ENCODE assay signal across 13 cellular contexts in genomic region chr2:238262496-238263122, GRCh38. TPM values are rescaled to one million over a fixed set of nuclear protein-coding genes. Genes with fewer than 3 reads are reported as not detected.
A peak's percentile ranks its signal among the peaks of the same experiment; 100 is the strongest.
DNase-seq lines count a peak whose midpoint lies in the region; ATAC-seq and TF ChIP-seq lines count a peak whose summit lies in the region.
"Had no signal": no experiment of that assay in that cellular context is flagged by ENCODE, and none has a peak within 500 bp of the region (broad histone marks: within the 10 kb centered on the region; RNA-seq: fewer than 3 reads in every experiment).

No MANE protein-coding gene starts in this region.

- H3K4me3 Mint-ChIP-seq in MCF 10A (ENCODE audit: unreplicated experiment): no peak overlapping the region
- H3K4me3 Mint-ChIP-seq: activated naive CD8-positive, alpha-beta T cell treated with anti-CD3 and anti-CD28 coated beads for 36 hours; stimulated activated naive CD8-positive, alpha-beta T cell treated with anti-CD3 and anti-CD28 coated beads, Interleukin-15, amount 100 ng/mL, for 72 hours; T-helper 2 cell treated with Interferon-gamma antibody and Interleukin-4, amounts not matched to agents 5 μg/mL and 100 μg/mL, for 36 hours had no signal

- peaks cover 8% of the 10 kb centered on the region for H3K36me3 ChIP-seq in breast epithelium
- peaks cover 75% of the 10 kb centered on the region for H3K36me3 ChIP-seq in right atrium auricular region
- peaks cover 28 to 69% (median 33%) of the 10 kb centered on the region in 4 donors for H3K36me3 ChIP-seq in sigmoid colon
- H3K36me3 ChIP-seq in uterus: no peaks in the 10 kb centered on the region

- intact Hi-C loops in breast epithelium (cut with DNase I; ENCODE audit: low total_unique reads): loop anchor here (5.0 kb wide), 1 partner anchor 60 kb away; the partner anchor contains the start of gene TRAF3IP1
- intact Hi-C loops in MCF 10A (cut with micrococcal nuclease): loop anchor here (1.0 kb wide), 1 partner anchor 102 kb away; no protein-coding TSS in a partner anchor
- intact Hi-C loops in sigmoid colon (cut with DNase I): loop anchor here (1.0 to 10.0 kb wide), 5 partner anchors 58 to 404 kb away; partner anchors contain the start of genes ERFE, ILKAP and SCLY
- intact Hi-C loops in uterus (cut with DNase I; ENCODE audit: low total_unique reads): loop anchor here (2.0 to 10.0 kb wide), 2 partner anchors 58 to 406 kb away; partner anchors contain the start of gene ILKAP

- 88 to 95% methylated on average over 12 of the region's 12 CpGs for WGBS in sigmoid colon, 2 donors

- H3K27ac ChIP-seq in breast epithelium: peak overlapping the region; percentile 82 to 84
- H3K27ac ChIP-seq in right atrium auricular region: peak overlapping the region; percentile 23 to 35
- peak overlapping the region; percentile 50 to 66 (median 65) for H3K27ac ChIP-seq in sigmoid colon
- H3K27ac ChIP-seq in uterus: peak overlapping the region; percentile 64 to 78
- H3K27ac ChIP-seq in foreskin keratinocyte: no peak overlapping the region
- H3K27ac ChIP-seq: SJCRH30 had no signal

- H3K4me1 Mint-ChIP-seq in MCF 10A (ENCODE audit: insufficient read depth, unreplicated experiment): peaks cover 17% of the 10 kb centered on the region

- H3K9me3 ChIP-seq in breast epithelium: no peaks in the 10 kb centered on the region
- no peaks in the 10 kb centered on the region for H3K9me3 ChIP-seq in right atrium auricular region
- H3K9me3 ChIP-seq in sigmoid colon: no peaks in the 10 kb centered on the region
- no peaks in the 10 kb centered on the region for H3K9me3 ChIP-seq in uterus
- H3K9me3 ChIP-seq: BE2C, SJCRH30 had no signal

- no peak for ATAC-seq in foreskin keratinocyte

- H3K4me1 ChIP-seq in breast epithelium (peaks cover 0 to 8% of the 10 kb centered on the region in 2 donors), right atrium auricular region (peaks cover 0 to 38% of the 10 kb centered on the region in 2 donors), sigmoid colon (peaks cover 0 to 33% (median 18%) of the 10 kb centered on the region in 4 donors), uterus (no peaks in the 10 kb centered on the region), foreskin keratinocyte (peaks cover 11% of the 10 kb centered on the region)

- TF ChIP-seq EP300 in sigmoid colon (IDR thresholded peaks at IDR 0.05): no peak

- H3K27ac Mint-ChIP-seq in MCF 10A (ENCODE audit: low read depth, unreplicated experiment): no peak overlapping the region
- H3K27ac Mint-ChIP-seq: stimulated activated naive CD8-positive, alpha-beta T cell treated with anti-CD3 and anti-CD28 coated beads, Interleukin-15, amount 100 ng/mL, for 72 hours; T-helper 2 cell treated with Interferon-gamma antibody and Interleukin-4, amounts not matched to agents 5 μg/mL and 100 μg/mL, for 36 hours had no signal

- TF ChIP-seq CTCF in breast epithelium (IDR thresholded peaks at IDR 0.05): no peak
- TF ChIP-seq CTCF in MCF 10A (IDR thresholded peaks at IDR 0.05; ENCODE audit: unreplicated experiment): no peak
- no peak for TF ChIP-seq CTCF in right atrium auricular region (IDR thresholded peaks at IDR 0.05)
- no peak for TF ChIP-seq CTCF in sigmoid colon (IDR thresholded peaks at IDR 0.05)
- TF ChIP-seq CTCF in uterus (IDR thresholded peaks at IDR 0.05): no peak
- no peak for TF ChIP-seq CTCF in foreskin keratinocyte (conservative IDR thresholded peaks at IDR 0.05)

- no peaks in the 10 kb centered on the region for H3K9me3 Mint-ChIP-seq in MCF 10A (ENCODE audit: unreplicated experiment)
- H3K9me3 Mint-ChIP-seq: activated naive CD8-positive, alpha-beta T cell treated with anti-CD3 and anti-CD28 coated beads for 36 hours; stimulated activated naive CD8-positive, alpha-beta T cell treated with anti-CD3 and anti-CD28 coated beads, Interleukin-15, amount 100 ng/mL, for 72 hours; T-helper 2 cell treated with Interferon-gamma antibody and Interleukin-4, amounts not matched to agents 5 μg/mL and 100 μg/mL, for 36 hours had no signal

- BruUV-seq in MCF 10A (replicated peaks; lab: Mats Ljungman, UMichigan): no TSS peak

- no peak for TF ChIP-seq POLR2A in breast epithelium (IDR thresholded peaks at IDR 0.05)
- TF ChIP-seq POLR2A in sigmoid colon (IDR thresholded peaks at IDR 0.05): no peak
- no peak for TF ChIP-seq POLR2A in uterus (IDR thresholded peaks at IDR 0.05)

- H3K27me3 ChIP-seq in breast epithelium (no peaks in the 10 kb centered on the region), right atrium auricular region (no peaks in the 10 kb centered on the region), sigmoid colon (no peaks in the 10 kb centered on the region), uterus (no peaks in the 10 kb centered on the region), foreskin keratinocyte (no peaks in the 10 kb centered on the region)
- H3K27me3 ChIP-seq: BE2C, SJCRH30 had no signal

- H3K36me3 Mint-ChIP-seq in MCF 10A (ENCODE audit: insufficient read depth, unreplicated experiment): peaks cover 61% of the 10 kb centered on the region

- POLR2A ChIA-PET in MCF 10A (lab: Yijun Ruan, JAX): interaction anchor here (0.6 to 6.3 kb wide), 2 partner anchors 25 to 202 kb away, joined by 3 to 95 read pairs; partner anchors contain the start of gene PER2

- H3K4me3 ChIP-seq in breast epithelium (no peak overlapping the region), right atrium auricular region (no peak overlapping the region), sigmoid colon (no peak overlapping the region), uterus (no peak overlapping the region)
- H3K4me3 ChIP-seq: SJCRH30 had no signal

- no peaks in the 10 kb centered on the region for H3K27me3 Mint-ChIP-seq in MCF 10A (ENCODE audit: insufficient read depth, unreplicated experiment)
- H3K27me3 Mint-ChIP-seq: activated naive CD8-positive, alpha-beta T cell treated with anti-CD3 and anti-CD28 coated beads for 36 hours; stimulated activated naive CD8-positive, alpha-beta T cell treated with anti-CD3 and anti-CD28 coated beads, Interleukin-15, amount 100 ng/mL, for 72 hours had no signal

- DNase-seq in breast epithelium (ENCODE audit: low spot score in 2 of 2) (no peak), MCF 10A (ENCODE audit: unreplicated experiment) (no peak), right atrium auricular region (ENCODE audit: low spot score) (no peak), sigmoid colon (peak; percentile 63), uterus (no peak), T-helper 1 cell (no peak), foreskin keratinocyte (no peak), putamen (ENCODE audit: low spot score) (no peak)

- CTCF ChIA-PET in MCF 10A (lab: Yijun Ruan, JAX): interaction anchor here (0.5 to 2.2 kb wide), 25 partner anchors 8 to 899 kb away, joined by 3 to 10 read pairs (median 3); partner anchors contain the start of gene PER2

RNA-seq across cellular contexts. Expression of gene HES6, which starts 22.8 kb away (rescaled TPM):
- total RNA-seq in breast epithelium (1 to 10 TPM; 4.0 to 5.6 (median 4.7) TPM), MCF 10A (2022) (16.8 and 19.7 TPM in 2 replicates), right atrium auricular region (1 to 10 TPM; 2.5 to 4.8 TPM), sigmoid colon (10 to 100 TPM; 13.2 to 27.3 (median 18.1) TPM), uterus (10 to 100 TPM in 2 of 4 donors, 1 to 10 TPM in 1, not detected in 1; 9.5 to 33.3 (median 10.2) TPM), foreskin keratinocyte (3.2 and 3.4 TPM in 2 replicates)
- polyA plus RNA-seq in sigmoid colon (10 to 100 TPM; 40.7 to 59.2 (median 52.3) TPM), foreskin keratinocyte (5.1 and 5.4 TPM in 2 replicates)

RNA-seq across cellular contexts. Expression of gene PER2, which starts 25.8 kb away (rescaled TPM):
- total RNA-seq in breast epithelium (10 to 100 TPM; 14.1 to 29.7 (median 16.1) TPM), MCF 10A (2022) (8.9 and 13.8 TPM in 2 replicates), right atrium auricular region (1 to 10 TPM; 5.2 to 9.4 TPM), sigmoid colon (10 to 100 TPM in 1 of 4 donors, 1 to 10 TPM in 3; 7.7 to 11.8 (median 9.2) TPM), uterus (10 to 100 TPM in 3 of 4 donors, 1 to 10 TPM in 1; 2.9 to 40.9 (median 19.9) TPM), foreskin keratinocyte (2.2 and 3.7 TPM in 2 replicates)
- polyA plus RNA-seq in sigmoid colon (1 to 10 TPM; 3.7 to 7.1 (median 4.2) TPM), foreskin keratinocyte (0.48 and 1.0 TPM in 2 replicates)

RNA-seq across cellular contexts. Expression of gene TRAF3IP1, which starts 57.7 kb away (rescaled TPM):
- 10 to 100 TPM; 12.1 to 20.6 (median 15.7) TPM for total RNA-seq in breast epithelium
- total RNA-seq in MCF 10A (2022): 19.1 and 30.1 TPM in 2 replicates
- 1 to 10 TPM; 5.0 to 5.8 TPM for total RNA-seq in right atrium auricular region
- 10 to 100 TPM; 17.5 to 20.8 (median 18.2) TPM for total RNA-seq in sigmoid colon
- polyA plus RNA-seq in sigmoid colon: 10 to 100 TPM in 1 of 3 donors, 1 to 10 TPM in 2; 6.9 to 13.2 (median 7.2) TPM
- 10 to 100 TPM; 12.6 to 41.8 (median 27.6) TPM for total RNA-seq in uterus
- total RNA-seq in foreskin keratinocyte: 9.2 and 11.2 TPM in 2 replicates
- 4.3 and 5.0 TPM in 2 replicates for polyA plus RNA-seq in foreskin keratinocyte

RNA-seq across cellular contexts. Expression of gene ILKAP, which starts 59.1 kb away (rescaled TPM):
- total RNA-seq in breast epithelium (10 to 100 TPM; 31.4 to 43.9 (median 38.3) TPM), MCF 10A (2022) (57.2 and 59.6 TPM in 2 replicates), right atrium auricular region (10 to 100 TPM; 15.9 to 17.6 TPM), sigmoid colon (10 to 100 TPM; 32.2 to 57.3 (median 45.3) TPM), uterus (10 to 100 TPM in 3 of 4 donors, 1 to 10 TPM in 1; 9.2 to 78.0 (median 29.1) TPM), foreskin keratinocyte (31.8 and 35.3 TPM in 2 replicates)
- polyA plus RNA-seq in sigmoid colon (10 to 100 TPM; 26.4 to 40.6 (median 28.0) TPM), foreskin keratinocyte (41.1 and 44.2 TPM in 2 replicates)
